Comparison of ENCODE assay signal across 12 cellular contexts in the genomic region with DNA sequence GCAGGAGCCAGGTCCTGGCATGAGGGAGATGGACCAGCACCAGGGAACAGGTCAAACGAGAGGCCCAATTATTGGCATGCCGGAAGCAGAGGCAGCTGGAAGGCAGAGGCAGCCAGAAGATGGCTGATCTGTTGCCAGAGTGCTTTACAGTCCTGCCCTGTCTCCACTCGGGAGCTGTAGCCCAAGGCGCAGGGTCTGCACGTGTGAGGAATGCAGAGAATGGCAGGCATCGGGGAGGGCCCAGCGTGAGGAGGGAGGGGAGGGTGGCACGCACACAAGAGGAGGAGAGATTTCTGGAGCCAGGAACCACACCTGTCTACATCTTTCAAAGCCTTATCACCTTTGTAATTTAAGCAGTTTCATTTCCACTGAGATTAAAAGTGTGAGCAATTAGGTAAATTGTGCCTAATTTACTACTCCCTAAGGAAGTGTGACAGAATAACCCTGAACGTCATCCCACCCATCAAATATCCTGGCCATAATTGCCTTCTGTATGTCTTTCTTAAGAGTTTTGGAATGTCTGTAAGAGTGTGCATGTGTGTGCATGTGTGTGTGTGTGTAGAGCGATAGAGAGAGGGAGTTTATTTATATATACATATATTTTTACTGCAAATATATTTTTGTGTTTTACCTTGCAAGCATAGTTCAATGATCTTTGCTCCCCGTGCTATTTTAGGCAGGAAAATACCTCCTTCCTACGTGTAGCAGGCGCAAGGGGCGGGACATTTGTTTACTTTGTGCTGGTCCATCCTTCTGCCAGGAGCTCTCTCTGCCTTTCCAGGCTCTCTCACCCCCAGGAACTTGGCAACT.
DNase-seq lines count a peak whose midpoint lies in the region; ATAC-seq lines count a peak whose summit lies in the region.
"Had no signal": no experiment of that assay in that cellular context is flagged by ENCODE, and none has a peak within 500 bp of the region (broad histone marks: within the 10 kb centered on the region; RNA-seq: fewer than 3 reads in every experiment).

No MANE protein-coding gene starts in this region.

- DNase-seq in DMS53 treated with DMSO at 0.1 percent for 48 hours (lab: John Stamatoyannopoulos, UW; ENCODE audit: unreplicated experiment) (peak; percentile 32), NCI-H69 (lab: John Stamatoyannopoulos, UW) (peak; percentile 75), iPS-NIHi11 (ENCODE audit: low spot score) (peak; percentile 34), occipital lobe (lab: John Stamatoyannopoulos, UW) (peak; percentile 2), CD1c-positive myeloid dendritic cell (ENCODE audit: extremely low spot score) (no peak), dermis blood vessel endothelial cell (no peak), hepatic stellate cell (ENCODE audit: low spot score) (no peak)
- DNase-seq: adrenal gland, foreskin melanocyte, MV-4-11, retina had no signal

- no peak for ATAC-seq in GM19328 (IDR thresholded peaks at IDR 0.05; ENCODE audit: unreplicated experiment)

Comparison
In these comparisons a context has a peak if more than half of its experiments do, and no peak if none do; other contexts are left out.
1. DNase-seq: peak in DMS53 treated with DMSO at 0.1 percent for 48 hours (single experiment), NCI-H69 (single experiment), iPS-NIHi11 (single experiment) and occipital lobe (single experiment); none in CD1c-positive myeloid dendritic cell (single experiment), dermis blood vessel endothelial cell (single experiment) and hepatic stellate cell (single experiment).